Comparison of ENCODE assay signal across 15 cellular contexts in the genomic region with DNA sequence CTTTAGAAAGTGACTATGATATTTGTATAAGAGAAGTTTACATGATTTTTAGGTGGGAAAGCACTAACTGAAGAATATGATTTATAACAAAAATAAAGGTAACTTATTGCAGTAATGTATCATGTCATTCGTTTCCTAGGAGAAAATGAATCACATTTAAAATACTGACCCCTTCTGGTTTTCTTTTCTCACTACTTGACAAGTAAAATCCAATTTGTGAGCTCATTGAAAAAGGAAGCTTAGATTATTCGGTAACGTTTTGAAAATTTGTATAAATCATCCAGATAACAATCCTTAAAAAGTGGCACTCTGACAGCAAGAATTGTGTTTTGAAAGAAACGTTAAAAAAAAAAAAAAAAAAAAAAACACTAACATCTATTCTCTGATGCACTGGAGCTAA. TPM values are rescaled to one million over a fixed set of nuclear protein-coding genes. Genes with fewer than 3 reads are reported as not detected.
DNase-seq lines count a peak whose midpoint lies in the region; ATAC-seq and TF ChIP-seq lines count a peak whose summit lies in the region.
"Had no signal": no experiment of that assay in that cellular context is flagged by ENCODE, and none has a peak within 500 bp of the region (broad histone marks: within the 10 kb centered on the region; RNA-seq: fewer than 3 reads in every experiment).

No MANE protein-coding gene starts in this region.

- peaks cover 32% of the 10 kb centered on the region for H3K36me3 Mint-ChIP-seq in type B pancreatic cell

- H3K27me3 Mint-ChIP-seq in type B pancreatic cell, result no peaks in the 10 kb centered on the region
- H3K27me3 Mint-ChIP-seq: activated naive CD8-positive, alpha-beta T cell had no signal

- TF ChIP-seq CTCF in NB4 (IDR thresholded peaks at IDR 0.05; ENCODE audit: low read depth, low read length), result no peak
- peak; percentile 26 for TF ChIP-seq CTCF in type B pancreatic cell (conservative IDR thresholded peaks at IDR 0.05)

- H3K4me1 Mint-ChIP-seq in type B pancreatic cell (ENCODE audit: unreplicated experiment), result peaks cover 5% of the 10 kb centered on the region

- ATAC-seq in HG03520 (IDR thresholded peaks at IDR 0.05; ENCODE audit: unreplicated experiment), result no peak
- ATAC-seq: right lobe of liver had no signal

- no peak overlapping the region for H3K27ac Mint-ChIP-seq in type B pancreatic cell
- H3K27ac Mint-ChIP-seq: activated naive CD8-positive, alpha-beta T cell had no signal

- no peak for TF ChIP-seq POLR2A in NB4 (IDR thresholded peaks at IDR 0.05; ENCODE audit: extremely low read depth, insufficient read length)

- DNase-seq in NCI-H82 (lab: John Stamatoyannopoulos, UW) (peak; percentile 9), NCI-H82 treated with DMSO at 0.1 percent for 48 hours (lab: John Stamatoyannopoulos, UW; ENCODE audit: unreplicated experiment) (no peak), NB4 (ENCODE audit: low read depth) (peak; percentile 12), dermis blood vessel endothelial cell (peak; percentile 23), type B pancreatic cell (ENCODE audit: extremely low spot score, unreplicated experiment) (no peak), NCI-H187 treated with DMSO at 0.1 percent for 48 hours (lab: John Stamatoyannopoulos, UW) (no peak), GOT3 (lab: John Stamatoyannopoulos, UW) (no peak)
- DNase-seq: activated CD4-positive, alpha-beta T cell treated with anti-CD3 and anti-CD28 coated beads, Interleukin-2, amount 50 U/mL, for 4 hours; effector CD4-positive, alpha-beta T cell; NCI-H2171 treated with DMSO at 0.1 percent for 48 hours; right lobe of liver had no signal

- no peak overlapping the region for H3K4me3 ChIP-seq in NB4 (ENCODE audit: low read depth, low read length)
- H3K4me3 ChIP-seq: BLaER1, right lobe of liver, SK-N-MC had no signal

- H3K4me3 Mint-ChIP-seq in type B pancreatic cell, result no peak overlapping the region
- H3K4me3 Mint-ChIP-seq: activated naive CD8-positive, alpha-beta T cell had no signal

- H3K9me3 Mint-ChIP-seq in type B pancreatic cell, result no peaks in the 10 kb centered on the region

RNA-seq across cellular contexts. Expression of a gene that starts 39.0 kb away (rescaled TPM):
- 13.8 and 14.0 TPM in 2 replicates for total RNA-seq in dermis blood vessel endothelial cell
- 9.6 and 10.7 TPM in 2 replicates for total RNA-seq in type B pancreatic cell (ENCODE audit: low replicate concordance)

RNA-seq across cellular contexts. Expression of a gene that starts 39.1 kb away (rescaled TPM):
- 3.6 and 3.9 TPM in 2 replicates for total RNA-seq in dermis blood vessel endothelial cell
- 7.1 and 8.0 TPM in 2 replicates for total RNA-seq in type B pancreatic cell (ENCODE audit: low replicate concordance)

Comparison
In these comparisons a context has a peak if more than half of its experiments do, and no peak if none do; other contexts are left out.
1. DNase-seq: peak in NCI-H82 (single experiment), NB4 (single experiment) and dermis blood vessel endothelial cell (single experiment); none in NCI-H82 treated with DMSO at 0.1 percent for 48 hours (single experiment), type B pancreatic cell (single experiment), NCI-H187 treated with DMSO at 0.1 percent for 48 hours (single experiment) and GOT3 (single experiment).